In the genomic region with DNA sequence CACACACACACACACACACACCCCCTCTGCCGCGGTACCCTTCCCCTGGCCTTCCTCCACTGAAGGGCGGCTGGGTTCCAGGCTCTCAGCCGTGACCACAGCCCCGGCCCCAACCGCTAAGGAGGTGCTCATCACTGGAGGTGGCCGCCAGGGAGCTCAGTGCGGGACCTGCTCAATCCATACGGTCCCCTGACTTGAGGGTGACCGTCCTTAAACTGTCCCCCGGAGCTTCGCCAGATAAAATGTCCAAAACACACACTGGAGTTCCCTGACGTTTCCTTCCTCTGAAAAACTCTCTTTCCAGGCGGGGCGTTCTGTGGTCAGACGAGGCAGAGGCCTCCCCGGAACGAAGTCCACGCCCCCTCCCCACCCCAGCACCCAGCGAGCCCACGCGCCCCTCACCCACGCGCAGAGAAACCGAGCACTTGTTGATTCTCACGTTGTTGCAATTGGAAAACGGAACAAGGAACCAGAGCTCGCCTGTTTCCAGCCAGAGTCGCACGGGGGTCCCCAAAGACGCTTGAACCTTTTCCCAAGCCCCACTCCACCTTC, we compare ENCODE assay signal across 8 cellular contexts. TPM values are rescaled to one million over a fixed set of nuclear protein-coding genes. Genes with fewer than 3 reads are reported as not detected.
DNase-seq lines count a peak whose midpoint lies in the region; ATAC-seq, FAIRE-seq and TF ChIP-seq lines count a peak whose summit lies in the region.

No MANE protein-coding gene starts in this region.

- no peaks in the 10 kb centered on the region for H3K9me3 Mint-ChIP-seq in astrocyte (ENCODE audit: unreplicated experiment)

- ATAC-seq in Panc1, result no peak
- no peak for ATAC-seq in HG02973 (IDR thresholded peaks at IDR 0.05; ENCODE audit: unreplicated experiment)

- in situ Hi-C loops in Panc1 (cut with HindIII; ENCODE audit: low pct_unique_long_range_greater_than_20kb, low sequenced_read_pairs), result no loop called here

- WGBS in spleen, 5 donors, result 0 to 2% (median 1%) methylated on average over 16 to 31 of the region's 31 CpGs

- H3K9ac ChIP-seq in astrocyte (ENCODE audit: low read length) (peak overlapping the region; percentile 91), iPS-20b (ENCODE audit: low read depth, low read length) (no peak overlapping the region)

- H4K20me1 ChIP-seq in astrocyte (ENCODE audit: insufficient read depth, low read length), result no peaks in the 10 kb centered on the region

- no TSS peak for BruUV-seq in Panc1 (replicated peaks; lab: Mats Ljungman, UMichigan)

- FAIRE-seq in astrocyte (lab: Jason Lieb, UNC), result no peak

- peak overlapping the region; percentile 53 for H3K27ac Mint-ChIP-seq in astrocyte (ENCODE audit: unreplicated experiment)

- H3K4me3 ChIP-seq in Panc1 (ENCODE audit: low read depth in 2 of 2, low read length in 2 of 2) (peak overlapping the region; percentile 77 to 86), astrocyte (ENCODE audit: insufficient read depth, low read depth, low read length) (peak overlapping the region; percentile 64), iPS-20b (ENCODE audit: low read length) (peak overlapping the region; percentile 70), spleen (peak overlapping the region; percentile 66 to 97 (median 82))

- no peaks in the 10 kb centered on the region for H3K36me3 Mint-ChIP-seq in astrocyte (ENCODE audit: low read depth, unreplicated experiment)

- TF ChIP-seq CTCF in Panc1 (IDR thresholded peaks at IDR 0.05) (no peak), astrocyte (IDR thresholded peaks at IDR 0.05; ENCODE audit: insufficient read depth, low read depth, low read length) (no peak), spleen (IDR thresholded peaks at IDR 0.05 in 8 of 11, conservative IDR thresholded peaks at IDR 0.05 in 3 of 11) (no peak)

- no peaks in the 10 kb centered on the region for H3K9me3 ChIP-seq in Panc1 (ENCODE audit: control insufficient read depth, insufficient read depth, low read depth, low read length)
- H3K9me3 ChIP-seq in astrocyte (ENCODE audit: insufficient read depth, low read depth, low read length), result no peaks in the 10 kb centered on the region
- no peaks in the 10 kb centered on the region for H3K9me3 ChIP-seq in iPS-20b (ENCODE audit: insufficient read depth, low read depth, low read length)
- no peaks in the 10 kb centered on the region for H3K9me3 ChIP-seq in spleen

- DNase-seq in NCI-H1417 (lab: John Stamatoyannopoulos, UW) (peak in 2 of 3 experiments; percentile 60), NCI-H1417 treated with DMSO at 0.1 percent for 48 hours (lab: John Stamatoyannopoulos, UW) (no peak), Panc1 (ENCODE audit: low read depth, low spot score) (no peak), astrocyte (ENCODE audit: low read depth) (no peak), spleen (peak; percentile 91), OCI-M2 (lab: John Stamatoyannopoulos, UW; ENCODE audit: unreplicated experiment) (no peak)

- H3K4me1 Mint-ChIP-seq in astrocyte (ENCODE audit: low read depth, unreplicated experiment), result peaks cover 34% of the 10 kb centered on the region

- H3K27me3 Mint-ChIP-seq in astrocyte (ENCODE audit: low read depth, unreplicated experiment), result peaks cover 9% of the 10 kb centered on the region

- CTCF ChIA-PET in Panc1 (lab: Charles Lee), result no interaction called here

- H2AFZ ChIP-seq in astrocyte (ENCODE audit: low read depth, low read length), result peak overlapping the region; percentile 74

- H3K36me3 ChIP-seq in Panc1 (ENCODE audit: control insufficient read depth, insufficient read depth, low read length) (no peaks in the 10 kb centered on the region), astrocyte (ENCODE audit: insufficient read depth, low read length) (no peaks in the 10 kb centered on the region), iPS-20b (ENCODE audit: insufficient read depth, low read depth, low read length) (no peaks in the 10 kb centered on the region), spleen (peaks cover 0 to 12% (median 0%) of the 10 kb centered on the region in 6 donors)

- no peak for TF ChIP-seq POLR2A in spleen (IDR thresholded peaks at IDR 0.05)

- peaks cover 25% of the 10 kb centered on the region for H3K79me2 ChIP-seq in astrocyte (ENCODE audit: insufficient read depth, low read length)

- H3K4me1 ChIP-seq in Panc1 (ENCODE audit: control insufficient read depth, insufficient read depth, low read length) (peaks cover 58% of the 10 kb centered on the region), astrocyte (ENCODE audit: insufficient read depth, low read length) (peaks cover 37% of the 10 kb centered on the region), iPS-20b (ENCODE audit: insufficient read depth, low read length) (no peaks in the 10 kb centered on the region), spleen (peaks cover 32 to 81% (median 63%) of the 10 kb centered on the region in 6 donors)

- intact Hi-C loops in Panc1 (cut with micrococcal nuclease; ENCODE audit: unreplicated experiment), result no loop called here
- intact Hi-C loops in spleen (cut with DNase I; ENCODE audit: low total_unique reads), result no loop called here

- H3K4me2 ChIP-seq in astrocyte (ENCODE audit: low read length), result peak overlapping the region; percentile 93

- peak overlapping the region; percentile 84 for H3K4me3 Mint-ChIP-seq in astrocyte (ENCODE audit: unreplicated experiment)

- H3K27me3 ChIP-seq in Panc1 (ENCODE audit: control insufficient read depth, insufficient read depth, low read length) (no peaks in the 10 kb centered on the region), astrocyte (ENCODE audit: insufficient read depth, low read length) (no peaks in the 10 kb centered on the region), iPS-20b (ENCODE audit: insufficient read depth, low read length) (peaks cover 67% of the 10 kb centered on the region), spleen (replicated peaks in 1 of 7) (peaks cover 0 to 45% (median 0%) of the 10 kb centered on the region in 7 donors)

- H3K27ac ChIP-seq in Panc1 (ENCODE audit: low read length) (peak overlapping the region; percentile 97), astrocyte (ENCODE audit: low read depth, low read length) (peak overlapping the region; percentile 96), iPS-20b (ENCODE audit: low read length) (no peak overlapping the region), spleen (peak overlapping the region; percentile 92 to 97 (median 96))

- POLR2A ChIA-PET in Panc1 (lab: Charles Lee), result interaction anchor here (0.6 to 1.5 kb wide), 6 partner anchors 8 to 74 kb away, joined by 3 to 15 read pairs (median 4); no protein-coding TSS in a partner anchor

RNA-seq across cellular contexts. Expression of gene MBP, which starts 1.4 kb away (rescaled TPM):
- 88.8 TPM for total RNA-seq in Panc1 (2021; ENCODE audit: unreplicated experiment)
- polyA plus RNA-seq in Panc1 (2012; ENCODE audit: insufficient read length), result 59.2 TPM
- total RNA-seq in astrocyte, result 10.8 and 11.4 TPM in 2 replicates
- total RNA-seq in spleen, result 10 to 100 TPM; 62.5 to 96.0 (median 79.4) TPM
- 10 to 100 TPM; 11.1 to 16.4 (median 11.2) TPM for polyA plus RNA-seq in spleen

Comparison
In these comparisons a context has a peak if more than half of its experiments do, and no peak if none do; other contexts are left out.
1. DNase-seq: peak in NCI-H1417 (2 of 3) and spleen (single experiment); none in NCI-H1417 treated with DMSO at 0.1 percent for 48 hours (single experiment), Panc1 (single experiment), astrocyte (single experiment) and OCI-M2 (single experiment).
2. Peak in every context shown above with its lines, with median percentiles within 50 percentile points of each other: H3K4me3 ChIP-seq.